1 cellular context compared by ENCODE assay signal in the genomic region with DNA sequence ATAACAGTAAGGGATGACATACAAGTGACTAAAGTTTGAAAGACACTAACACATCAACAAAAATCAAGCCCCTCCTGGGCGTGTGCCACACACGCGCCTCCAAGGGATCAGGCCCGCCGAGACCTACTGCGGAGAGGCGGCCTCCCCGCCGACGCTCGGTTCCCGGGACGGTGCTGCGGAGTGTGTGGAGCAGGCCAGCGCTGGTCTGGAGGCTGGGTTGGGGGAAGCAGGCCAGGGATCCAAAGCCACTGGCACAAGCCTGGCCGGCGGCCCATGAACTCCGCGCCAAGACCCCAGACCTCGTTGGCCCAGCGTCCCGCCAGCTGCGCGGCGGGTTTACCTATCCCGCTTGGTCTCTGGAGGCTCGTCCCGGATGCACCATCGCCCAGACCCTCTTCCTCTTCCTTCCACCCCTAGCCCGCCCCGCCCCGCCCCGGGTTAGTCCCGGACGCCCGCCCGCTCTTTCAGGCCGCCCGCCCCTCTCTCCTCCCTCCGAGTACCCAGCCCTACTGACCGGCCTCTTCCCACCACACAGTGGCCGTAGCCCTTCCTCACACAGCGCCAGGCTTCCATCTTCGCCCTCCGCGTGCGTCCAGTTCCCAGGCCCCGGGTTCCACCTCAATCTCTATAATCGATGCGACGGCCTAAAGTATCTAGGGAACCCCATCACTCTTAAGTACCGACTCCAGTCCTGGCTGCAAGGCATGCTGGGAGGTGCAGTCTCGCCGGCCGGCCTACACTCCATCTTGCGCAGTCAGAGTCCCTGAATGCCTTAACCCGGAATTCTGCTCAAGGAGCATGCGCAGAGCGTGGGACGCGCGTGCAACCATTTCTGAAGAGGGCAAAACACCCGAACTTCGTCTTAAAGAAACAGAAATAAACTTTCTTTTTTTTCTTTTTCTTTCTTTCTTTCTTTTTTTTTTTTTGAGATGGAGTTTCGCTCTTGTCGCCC.
TF ChIP-seq lines count a peak whose summit lies in the region.

A gene with protein sequence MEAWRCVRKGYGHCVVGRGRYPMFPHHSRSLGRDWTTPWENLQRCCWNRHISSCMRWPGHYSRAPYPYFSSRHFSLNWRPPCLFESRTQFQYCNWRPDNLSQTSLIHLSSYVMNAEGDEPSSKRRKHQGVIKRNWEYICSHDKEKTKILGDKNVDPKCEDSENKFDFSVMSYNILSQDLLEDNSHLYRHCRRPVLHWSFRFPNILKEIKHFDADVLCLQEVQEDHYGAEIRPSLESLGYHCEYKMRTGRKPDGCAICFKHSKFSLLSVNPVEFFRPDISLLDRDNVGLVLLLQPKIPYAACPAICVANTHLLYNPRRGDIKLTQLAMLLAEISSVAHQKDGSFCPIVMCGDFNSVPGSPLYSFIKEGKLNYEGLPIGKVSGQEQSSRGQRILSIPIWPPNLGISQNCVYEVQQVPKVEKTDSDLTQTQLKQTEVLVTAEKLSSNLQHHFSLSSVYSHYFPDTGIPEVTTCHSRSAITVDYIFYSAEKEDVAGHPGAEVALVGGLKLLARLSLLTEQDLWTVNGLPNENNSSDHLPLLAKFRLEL (minus strand): TSS at position 769 of the 952 bp plus-strand sequence. CDS start 196 bp downstream, at position 573.

TF ChIP-seq in HepG2, 621 proteins besides CTCF, POLR2A, EP300 and RAD21 (continued from another document and continues in another):
- TF ChIP-seq, protein P1, sequence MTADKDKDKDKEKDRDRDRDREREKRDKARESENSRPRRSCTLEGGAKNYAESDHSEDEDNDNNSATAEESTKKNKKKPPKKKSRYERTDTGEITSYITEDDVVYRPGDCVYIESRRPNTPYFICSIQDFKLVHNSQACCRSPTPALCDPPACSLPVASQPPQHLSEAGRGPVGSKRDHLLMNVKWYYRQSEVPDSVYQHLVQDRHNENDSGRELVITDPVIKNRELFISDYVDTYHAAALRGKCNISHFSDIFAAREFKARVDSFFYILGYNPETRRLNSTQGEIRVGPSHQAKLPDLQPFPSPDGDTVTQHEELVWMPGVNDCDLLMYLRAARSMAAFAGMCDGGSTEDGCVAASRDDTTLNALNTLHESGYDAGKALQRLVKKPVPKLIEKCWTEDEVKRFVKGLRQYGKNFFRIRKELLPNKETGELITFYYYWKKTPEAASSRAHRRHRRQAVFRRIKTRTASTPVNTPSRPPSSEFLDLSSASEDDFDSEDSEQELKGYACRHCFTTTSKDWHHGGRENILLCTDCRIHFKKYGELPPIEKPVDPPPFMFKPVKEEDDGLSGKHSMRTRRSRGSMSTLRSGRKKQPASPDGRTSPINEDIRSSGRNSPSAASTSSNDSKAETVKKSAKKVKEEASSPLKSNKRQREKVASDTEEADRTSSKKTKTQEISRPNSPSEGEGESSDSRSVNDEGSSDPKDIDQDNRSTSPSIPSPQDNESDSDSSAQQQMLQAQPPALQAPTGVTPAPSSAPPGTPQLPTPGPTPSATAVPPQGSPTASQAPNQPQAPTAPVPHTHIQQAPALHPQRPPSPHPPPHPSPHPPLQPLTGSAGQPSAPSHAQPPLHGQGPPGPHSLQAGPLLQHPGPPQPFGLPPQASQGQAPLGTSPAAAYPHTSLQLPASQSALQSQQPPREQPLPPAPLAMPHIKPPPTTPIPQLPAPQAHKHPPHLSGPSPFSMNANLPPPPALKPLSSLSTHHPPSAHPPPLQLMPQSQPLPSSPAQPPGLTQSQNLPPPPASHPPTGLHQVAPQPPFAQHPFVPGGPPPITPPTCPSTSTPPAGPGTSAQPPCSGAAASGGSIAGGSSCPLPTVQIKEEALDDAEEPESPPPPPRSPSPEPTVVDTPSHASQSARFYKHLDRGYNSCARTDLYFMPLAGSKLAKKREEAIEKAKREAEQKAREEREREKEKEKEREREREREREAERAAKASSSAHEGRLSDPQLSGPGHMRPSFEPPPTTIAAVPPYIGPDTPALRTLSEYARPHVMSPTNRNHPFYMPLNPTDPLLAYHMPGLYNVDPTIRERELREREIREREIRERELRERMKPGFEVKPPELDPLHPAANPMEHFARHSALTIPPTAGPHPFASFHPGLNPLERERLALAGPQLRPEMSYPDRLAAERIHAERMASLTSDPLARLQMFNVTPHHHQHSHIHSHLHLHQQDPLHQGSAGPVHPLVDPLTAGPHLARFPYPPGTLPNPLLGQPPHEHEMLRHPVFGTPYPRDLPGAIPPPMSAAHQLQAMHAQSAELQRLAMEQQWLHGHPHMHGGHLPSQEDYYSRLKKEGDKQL (CRISPR knock-in tag; IDR thresholded peaks at IDR 0.05; ENCODE audit: low read depth), result no peak; the same call in 1 of the 2 replicates
- TF ChIP-seq ETV6 (CRISPR knock-in tag; conservative IDR thresholded peaks at IDR 0.05) (no peak; the same call in 1 of the 2 replicates), ZNF547 (CRISPR knock-in tag; IDR thresholded peaks at IDR 0.05) (no peak; the same call in 1 of the 2 replicates), MATR3 (CRISPR knock-in tag; IDR thresholded peaks at IDR 0.05) (no peak), ELF3 (CRISPR knock-in tag; IDR thresholded peaks at IDR 0.05) (peak; percentile 33; the same call in 1 of the 2 replicates), RARA (CRISPR knock-in tag; IDR thresholded peaks at IDR 0.05) (no peak), ZNF777 (CRISPR knock-in tag; IDR thresholded peaks at IDR 0.05) (no peak), ZNF264 (CRISPR knock-in tag; IDR thresholded peaks at IDR 0.05) (peak; percentile 13; the same call in 1 of the 2 replicates), FOXC1 (CRISPR knock-in tag; IDR thresholded peaks at IDR 0.05; ENCODE audit: borderline replicate concordance) (0 out of 2 replicates have a peak, but pooled peaks have one; percentile 44), ZNF44 (CRISPR knock-in tag; IDR thresholded peaks at IDR 0.05) (no peak), CAMTA2 (CRISPR knock-in tag; IDR thresholded peaks at IDR 0.05; ENCODE audit: borderline replicate concordance) (no peak), MYC (CRISPR knock-in tag; IDR thresholded peaks at IDR 0.05; ENCODE audit: borderline replicate concordance) (peak; percentile 63), RBFOX2 (IDR thresholded peaks at IDR 0.05; ENCODE audit: low read depth, low read length) (peak; percentile 91), NFE2L2 (IDR thresholded peaks at IDR 0.05; ENCODE audit: low read length) (no peak), SRSF4 (IDR thresholded peaks at IDR 0.05; ENCODE audit: low read depth, low read length, poor library complexity, severe bottlenecking) (no peak), TGIF2 (CRISPR knock-in tag; IDR thresholded peaks at IDR 0.05) (no peak), KDM5A (IDR thresholded peaks at IDR 0.05; ENCODE audit: borderline replicate concordance, low read length) (peak; percentile 62; the same call in 1 of the 2 replicates), FOSL1 (CRISPR knock-in tag; IDR thresholded peaks at IDR 0.05; ENCODE audit: borderline replicate concordance) (no peak), ZNF496 (CRISPR knock-in tag; IDR thresholded peaks at IDR 0.05; ENCODE audit: insufficient replicate concordance) (no peak), ZNF891 (CRISPR knock-in tag; IDR thresholded peaks at IDR 0.05) (no peak; the same call in 1 of the 2 replicates), ZNF431 (CRISPR knock-in tag; IDR thresholded peaks at IDR 0.05; ENCODE audit: borderline replicate concordance, low read depth) (0 out of 2 replicates have a peak, but pooled peaks have one; percentile 43), ZNF530 (CRISPR knock-in tag; IDR thresholded peaks at IDR 0.05; ENCODE audit: low read depth) (no peak), ZSCAN22 (CRISPR knock-in tag; IDR thresholded peaks at IDR 0.05) (no peak), NR2C2 (CRISPR knock-in tag; IDR thresholded peaks at IDR 0.05; ENCODE audit: borderline replicate concordance) (peak; percentile 93), PHF20 (CRISPR knock-in tag; IDR thresholded peaks at IDR 0.05) (peak; percentile 75), MEF2D (CRISPR knock-in tag; IDR thresholded peaks at IDR 0.05) (peak; percentile 14; the same call in 1 of the 2 replicates), HNRNPLL (IDR thresholded peaks at IDR 0.05; ENCODE audit: low read depth, low read length, poor library complexity, severe bottlenecking) (peak; percentile 80), TAF1 (CRISPR knock-in tag; IDR thresholded peaks at IDR 0.05) (peak; percentile 83), ATF7 (IDR thresholded peaks at IDR 0.05) (no peak), ATF7 (CRISPR knock-in tag; IDR thresholded peaks at IDR 0.05) (no peak), YEATS4 (CRISPR knock-in tag; IDR thresholded peaks at IDR 0.05; ENCODE audit: borderline replicate concordance) (peak; percentile 86), ZMYM2 (CRISPR knock-in tag; IDR thresholded peaks at IDR 0.05) (no peak), ZNF234 (CRISPR knock-in tag; conservative IDR thresholded peaks at IDR 0.05) (no peak), ZBTB7A (CRISPR knock-in tag; IDR thresholded peaks at IDR 0.05) (peak; percentile 25; the same call in 1 of the 2 replicates)
- TF ChIP-seq, protein P2, sequence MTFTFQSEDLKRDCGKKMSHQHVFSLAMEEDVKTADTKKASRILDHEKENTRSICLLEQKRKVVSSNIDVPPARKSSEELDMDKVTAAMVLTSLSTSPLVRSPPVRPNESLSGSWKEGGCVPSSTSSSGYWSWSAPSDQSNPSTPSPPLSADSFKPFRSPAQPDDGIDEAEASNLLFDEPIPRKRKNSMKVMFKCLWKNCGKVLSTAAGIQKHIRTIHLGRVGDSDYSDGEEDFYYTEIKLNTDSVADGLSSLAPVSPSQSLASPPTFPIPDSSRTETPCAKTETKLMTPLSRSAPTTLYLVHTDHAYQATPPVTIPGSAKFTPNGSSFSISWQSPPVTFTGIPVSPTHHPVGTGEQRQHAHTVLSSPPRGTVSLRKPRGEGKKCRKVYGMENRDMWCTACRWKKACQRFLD (CRISPR knock-in tag; IDR thresholded peaks at IDR 0.05; ENCODE audit: borderline replicate concordance), result 0 out of 2 replicates have a peak, but pooled peaks have one; percentile 68
- TF ChIP-seq, protein P3, sequence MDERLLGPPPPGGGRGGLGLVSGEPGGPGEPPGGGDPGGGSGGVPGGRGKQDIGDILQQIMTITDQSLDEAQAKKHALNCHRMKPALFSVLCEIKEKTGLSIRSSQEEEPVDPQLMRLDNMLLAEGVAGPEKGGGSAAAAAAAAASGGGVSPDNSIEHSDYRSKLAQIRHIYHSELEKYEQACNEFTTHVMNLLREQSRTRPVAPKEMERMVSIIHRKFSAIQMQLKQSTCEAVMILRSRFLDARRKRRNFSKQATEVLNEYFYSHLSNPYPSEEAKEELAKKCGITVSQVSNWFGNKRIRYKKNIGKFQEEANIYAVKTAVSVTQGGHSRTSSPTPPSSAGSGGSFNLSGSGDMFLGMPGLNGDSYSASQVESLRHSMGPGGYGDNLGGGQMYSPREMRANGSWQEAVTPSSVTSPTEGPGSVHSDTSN (CRISPR knock-in tag; IDR thresholded peaks at IDR 0.05), result no peak
- TF ChIP-seq, protein P4, sequence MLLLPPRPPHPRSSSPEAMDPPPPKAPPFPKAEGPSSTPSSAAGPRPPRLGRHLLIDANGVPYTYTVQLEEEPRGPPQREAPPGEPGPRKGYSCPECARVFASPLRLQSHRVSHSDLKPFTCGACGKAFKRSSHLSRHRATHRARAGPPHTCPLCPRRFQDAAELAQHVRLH (CRISPR knock-in tag; IDR thresholded peaks at IDR 0.05; ENCODE audit: borderline replicate concordance, low read depth), result no peak; the same call in 1 of the 2 replicates
- TF ChIP-seq, protein P5, sequence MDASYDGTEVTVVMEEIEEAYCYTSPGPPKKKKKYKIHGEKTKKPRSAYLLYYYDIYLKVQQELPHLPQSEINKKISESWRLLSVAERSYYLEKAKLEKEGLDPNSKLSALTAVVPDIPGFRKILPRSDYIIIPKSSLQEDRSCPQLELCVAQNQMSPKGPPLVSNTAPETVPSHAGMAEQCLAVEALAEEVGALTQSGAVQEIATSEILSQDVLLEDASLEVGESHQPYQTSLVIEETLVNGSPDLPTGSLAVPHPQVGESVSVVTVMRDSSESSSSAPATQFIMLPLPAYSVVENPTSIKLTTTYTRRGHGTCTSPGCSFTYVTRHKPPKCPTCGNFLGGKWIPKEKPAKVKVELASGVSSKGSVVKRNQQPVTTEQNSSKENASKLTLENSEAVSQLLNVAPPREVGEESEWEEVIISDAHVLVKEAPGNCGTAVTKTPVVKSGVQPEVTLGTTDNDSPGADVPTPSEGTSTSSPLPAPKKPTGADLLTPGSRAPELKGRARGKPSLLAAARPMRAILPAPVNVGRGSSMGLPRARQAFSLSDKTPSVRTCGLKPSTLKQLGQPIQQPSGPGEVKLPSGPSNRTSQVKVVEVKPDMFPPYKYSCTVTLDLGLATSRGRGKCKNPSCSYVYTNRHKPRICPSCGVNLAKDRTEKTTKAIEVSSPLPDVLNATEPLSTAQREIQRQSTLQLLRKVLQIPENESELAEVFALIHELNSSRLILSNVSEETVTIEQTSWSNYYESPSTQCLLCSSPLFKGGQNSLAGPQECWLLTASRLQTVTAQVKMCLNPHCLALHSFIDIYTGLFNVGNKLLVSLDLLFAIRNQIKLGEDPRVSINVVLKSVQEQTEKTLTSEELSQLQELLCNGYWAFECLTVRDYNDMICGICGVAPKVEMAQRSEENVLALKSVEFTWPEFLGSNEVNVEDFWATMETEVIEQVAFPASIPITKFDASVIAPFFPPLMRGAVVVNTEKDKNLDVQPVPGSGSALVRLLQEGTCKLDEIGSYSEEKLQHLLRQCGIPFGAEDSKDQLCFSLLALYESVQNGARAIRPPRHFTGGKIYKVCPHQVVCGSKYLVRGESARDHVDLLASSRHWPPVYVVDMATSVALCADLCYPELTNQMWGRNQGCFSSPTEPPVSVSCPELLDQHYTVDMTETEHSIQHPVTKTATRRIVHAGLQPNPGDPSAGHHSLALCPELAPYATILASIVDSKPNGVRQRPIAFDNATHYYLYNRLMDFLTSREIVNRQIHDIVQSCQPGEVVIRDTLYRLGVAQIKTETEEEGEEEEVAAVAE (CRISPR knock-in tag; IDR thresholded peaks at IDR 0.05; ENCODE audit: borderline replicate concordance), result 0 out of 2 replicates have a peak, but pooled peaks have one; percentile 54
- TF ChIP-seq, protein P6, sequence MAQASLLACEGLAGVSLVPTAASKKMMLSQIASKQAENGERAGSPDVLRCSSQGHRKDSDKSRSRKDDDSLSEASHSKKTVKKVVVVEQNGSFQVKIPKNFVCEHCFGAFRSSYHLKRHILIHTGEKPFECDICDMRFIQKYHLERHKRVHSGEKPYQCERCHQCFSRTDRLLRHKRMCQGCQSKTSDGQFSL (CRISPR knock-in tag; IDR thresholded peaks at IDR 0.05), result peak; percentile 63; the same call in 1 of the 2 replicates
- TF ChIP-seq, protein P7, sequence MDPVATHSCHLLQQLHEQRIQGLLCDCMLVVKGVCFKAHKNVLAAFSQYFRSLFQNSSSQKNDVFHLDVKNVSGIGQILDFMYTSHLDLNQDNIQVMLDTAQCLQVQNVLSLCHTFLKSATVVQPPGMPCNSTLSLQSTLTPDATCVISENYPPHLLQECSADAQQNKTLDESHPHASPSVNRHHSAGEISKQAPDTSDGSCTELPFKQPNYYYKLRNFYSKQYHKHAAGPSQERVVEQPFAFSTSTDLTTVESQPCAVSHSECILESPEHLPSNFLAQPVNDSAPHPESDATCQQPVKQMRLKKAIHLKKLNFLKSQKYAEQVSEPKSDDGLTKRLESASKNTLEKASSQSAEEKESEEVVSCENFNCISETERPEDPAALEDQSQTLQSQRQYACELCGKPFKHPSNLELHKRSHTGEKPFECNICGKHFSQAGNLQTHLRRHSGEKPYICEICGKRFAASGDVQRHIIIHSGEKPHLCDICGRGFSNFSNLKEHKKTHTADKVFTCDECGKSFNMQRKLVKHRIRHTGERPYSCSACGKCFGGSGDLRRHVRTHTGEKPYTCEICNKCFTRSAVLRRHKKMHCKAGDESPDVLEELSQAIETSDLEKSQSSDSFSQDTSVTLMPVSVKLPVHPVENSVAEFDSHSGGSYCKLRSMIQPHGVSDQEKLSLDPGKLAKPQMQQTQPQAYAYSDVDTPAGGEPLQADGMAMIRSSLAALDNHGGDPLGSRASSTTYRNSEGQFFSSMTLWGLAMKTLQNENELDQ (CRISPR knock-in tag; IDR thresholded peaks at IDR 0.05; ENCODE audit: borderline replicate concordance), result no peak
- TF ChIP-seq, protein P8, sequence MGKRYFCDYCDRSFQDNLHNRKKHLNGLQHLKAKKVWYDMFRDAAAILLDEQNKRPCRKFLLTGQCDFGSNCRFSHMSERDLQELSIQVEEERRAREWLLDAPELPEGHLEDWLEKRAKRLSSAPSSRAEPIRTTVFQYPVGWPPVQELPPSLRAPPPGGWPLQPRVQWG (CRISPR knock-in tag; IDR thresholded peaks at IDR 0.05; ENCODE audit: borderline replicate concordance, low read depth), result no peak
